17 cellular contexts compared by ENCODE assay signal in the genomic region with DNA sequence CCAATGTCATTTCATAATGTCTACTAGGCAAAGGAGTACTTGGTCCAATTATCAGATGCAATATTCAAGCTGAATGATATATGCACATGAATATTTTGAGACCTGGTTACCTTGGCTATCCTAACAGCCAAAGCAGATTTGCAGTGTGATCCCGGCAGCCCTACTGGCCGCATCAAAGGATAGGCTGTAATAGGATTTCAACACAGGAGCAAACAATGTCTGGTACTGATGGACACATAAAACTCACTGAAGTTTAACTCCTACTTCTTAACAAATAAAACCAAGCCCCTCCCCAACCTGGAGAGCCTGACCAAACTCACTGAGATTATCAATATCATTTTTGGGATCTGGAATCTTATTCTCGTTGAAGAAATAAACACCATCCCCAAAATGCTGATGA.
A peak's percentile ranks its signal among the peaks of the same experiment; 100 is the strongest.
DNase-seq lines count a peak whose midpoint lies in the region; ATAC-seq and TF ChIP-seq lines count a peak whose summit lies in the region.
"Had no signal": no experiment of that assay in that cellular context is flagged by ENCODE, and none has a peak within 500 bp of the region (broad histone marks: within the 10 kb centered on the region; RNA-seq: fewer than 3 reads in every experiment).

No MANE protein-coding gene starts in this region.

- intact Hi-C loops in natural killer cell (cut with micrococcal nuclease): no loop called here

- peaks cover 0 to 2% of the 10 kb centered on the region in 2 experiments for H3K4me1 ChIP-seq in trophoblast cell (ENCODE audit: control insufficient read depth in 1 of 2, insufficient read depth in 2 of 2, low read length in 2 of 2)

- H3K36me3 ChIP-seq in SU-DHL-6 (ENCODE audit: low read length): no peaks in the 10 kb centered on the region
- no peaks in the 10 kb centered on the region for H3K36me3 ChIP-seq in trophoblast cell (ENCODE audit: control insufficient read depth in 1 of 2, insufficient read depth in 2 of 2, low read length in 2 of 2)
- H3K36me3 ChIP-seq: lower lobe of right lung had no signal

- H2AFZ ChIP-seq in SU-DHL-6 (ENCODE audit: low read depth, low read length, severe bottlenecking) (no peak overlapping the region), trophoblast cell (ENCODE audit: insufficient read depth, low read length, poor library complexity) (no peak overlapping the region)

- H4K8ac ChIP-seq in trophoblast cell (ENCODE audit: low read depth, low read length): no peak overlapping the region

- H3K4me1 Mint-ChIP-seq in natural killer cell (peaks cover 74 to 77% of the 10 kb centered on the region in 2 donors), immature natural killer cell (peaks cover 79 to 88% of the 10 kb centered on the region in 2 donors)
- H3K4me1 Mint-ChIP-seq in natural killer cell treated with Interleukin-12 subunit alpha and Interleukin-12 subunit beta and Interleukin-15 and Interleukin-18, amount 100 ng/mL, for 72 hours (ENCODE audit: low read depth in 2 of 2): peaks cover 57 to 61% of the 10 kb centered on the region in 2 donors

- no peak overlapping the region for H4K12ac ChIP-seq in trophoblast cell (ENCODE audit: low read depth, low read length)

- no peak overlapping the region for H2BK5ac ChIP-seq in trophoblast cell (ENCODE audit: low read depth, low read length, poor library complexity)

- H4K91ac ChIP-seq in trophoblast cell (ENCODE audit: low read depth, low read length): no peak overlapping the region

- H2BK12ac ChIP-seq in trophoblast cell (ENCODE audit: low read length): no peak overlapping the region

- no peaks in the 10 kb centered on the region for H3K36me3 Mint-ChIP-seq in natural killer cell
- no peaks in the 10 kb centered on the region for H3K36me3 Mint-ChIP-seq in natural killer cell treated with Interleukin-12 subunit alpha and Interleukin-12 subunit beta and Interleukin-15 and Interleukin-18, amount 100 ng/mL, for 72 hours
- H3K36me3 Mint-ChIP-seq in immature natural killer cell: peaks cover 0 to 4% (median 0%) of the 10 kb centered on the region in 3 donors

- no peak overlapping the region for H2AK5ac ChIP-seq in trophoblast cell (ENCODE audit: low read length)

- H3K4ac ChIP-seq in trophoblast cell (ENCODE audit: low read depth, low read length): no peak overlapping the region

- no peak overlapping the region for H2BK120ac ChIP-seq in trophoblast cell (ENCODE audit: insufficient read depth, low read length, poor library complexity)

- no peaks in the 10 kb centered on the region for H3K27me3 Mint-ChIP-seq in natural killer cell (ENCODE audit: low read depth in 2 of 2)
- no peaks in the 10 kb centered on the region for H3K27me3 Mint-ChIP-seq in natural killer cell treated with Interleukin-12 subunit alpha and Interleukin-12 subunit beta and Interleukin-15 and Interleukin-18, amount 100 ng/mL, for 72 hours
- no peaks in the 10 kb centered on the region for H3K27me3 Mint-ChIP-seq in immature natural killer cell (ENCODE audit: low read depth in 3 of 3)

- H3K4me2 ChIP-seq in SU-DHL-6 (ENCODE audit: low read depth, low read length, poor library complexity, severe bottlenecking) (peak overlapping the region; percentile 38), trophoblast cell (ENCODE audit: low read length) (no peak overlapping the region)

- no CpG with 5 or more reads among the region's 3 CpGs for WGBS in trophoblast cell (ENCODE audit: extremely low coverage, insufficient coverage, insufficient read length)

- H4K20me1 ChIP-seq in SU-DHL-6 (ENCODE audit: low read depth, low read length): no peaks in the 10 kb centered on the region

- H3K9me3 Mint-ChIP-seq in natural killer cell: no peaks in the 10 kb centered on the region
- H3K9me3 Mint-ChIP-seq in natural killer cell treated with Interleukin-12 subunit alpha and Interleukin-12 subunit beta and Interleukin-15 and Interleukin-18, amount 100 ng/mL, for 72 hours: peaks cover 2% of the 10 kb centered on the region
- no peaks in the 10 kb centered on the region for H3K9me3 Mint-ChIP-seq in immature natural killer cell
- H3K9me3 Mint-ChIP-seq: HFFc6, nephron had no signal

- H3K4me3 ChIP-seq in SU-DHL-6 (ENCODE audit: insufficient read depth, low read length, poor library complexity, severe bottlenecking) (no peak overlapping the region), trophoblast cell (ENCODE audit: low read depth, low read length) (no peak overlapping the region)
- H3K4me3 ChIP-seq: body of pancreas, lower lobe of right lung had no signal

- no peaks in the 10 kb centered on the region for H3F3A ChIP-seq in SU-DHL-6 (ENCODE audit: insufficient read depth)

- no peaks in the 10 kb centered on the region for H3K79me1 ChIP-seq in trophoblast cell (ENCODE audit: low read length)

- ATAC-seq in natural killer cell: no peak
- ATAC-seq in natural killer cell treated with Interleukin-12 subunit alpha and Interleukin-12 subunit beta and Interleukin-15 and Interleukin-18, amount 100 ng/mL, for 72 hours: no peak
- no peak for ATAC-seq in GM18909 (IDR thresholded peaks at IDR 0.05; ENCODE audit: poor library complexity, unreplicated experiment)
- no peak for ATAC-seq in GM18517 (IDR thresholded peaks at IDR 0.05; ENCODE audit: unreplicated experiment)
- ATAC-seq: body of pancreas had no signal

- no peak overlapping the region for H3K9ac ChIP-seq in SU-DHL-6 (ENCODE audit: low read length)
- no peak overlapping the region for H3K9ac ChIP-seq in trophoblast cell (ENCODE audit: low read length)

- H3K4me3 Mint-ChIP-seq in natural killer cell (no peak overlapping the region), immature natural killer cell (peak overlapping the region in 2 of 5 donors; percentile 20 to 43)
- no peak overlapping the region for H3K4me3 Mint-ChIP-seq in natural killer cell treated with Interleukin-12 subunit alpha and Interleukin-12 subunit beta and Interleukin-15 and Interleukin-18, amount 100 ng/mL, for 72 hours
- H3K4me3 Mint-ChIP-seq: HFFc6, nephron had no signal

- H3K23ac ChIP-seq in trophoblast cell (ENCODE audit: low read length): no peak overlapping the region

- no peak for TF ChIP-seq CTCF in natural killer cell (IDR thresholded peaks at IDR 0.05)
- TF ChIP-seq CTCF in SU-DHL-6 (IDR thresholded peaks at IDR 0.05; ENCODE audit: insufficient read depth, low read length, poor library complexity, severe bottlenecking): no peak

- H3K27ac Mint-ChIP-seq in natural killer cell (peak overlapping the region; percentile 85 to 92), immature natural killer cell (peak overlapping the region; percentile 34 to 98 (median 94))
- peak overlapping the region in 1 of 2 donors; percentile 57 for H3K27ac Mint-ChIP-seq in natural killer cell treated with Interleukin-12 subunit alpha and Interleukin-12 subunit beta and Interleukin-15 and Interleukin-18, amount 100 ng/mL, for 72 hours
- H3K27ac Mint-ChIP-seq: HFFc6 had no signal

- no peak overlapping the region for H3K14ac ChIP-seq in trophoblast cell (ENCODE audit: low read length)

- no peaks in the 10 kb centered on the region for H3K9me3 ChIP-seq in SU-DHL-6 (ENCODE audit: insufficient read depth, low read length)
- H3K9me3 ChIP-seq in trophoblast cell (ENCODE audit: insufficient read depth, low read depth, low read length): no peaks in the 10 kb centered on the region
- H3K9me3 ChIP-seq: body of pancreas, lower lobe of right lung had no signal

- no peak for DNase-seq in natural killer cell
- no peak for DNase-seq in natural killer cell treated with Interleukin-12 subunit alpha and Interleukin-12 subunit beta and Interleukin-15 and Interleukin-18, amount 100 ng/mL, for 72 hours (ENCODE audit: low spot score)
- DNase-seq in immature natural killer cell: no peak
- no peak for DNase-seq in hypothalamus (lab: John Stamatoyannopoulos, UW)
- no peak for DNase-seq in trophoblast cell
- DNase-seq: activated CD4-positive, alpha-beta T cell treated with anti-CD3 and anti-CD28 coated beads, Interleukin-2, amount 50 U/mL, for 48 hours; activated effector memory CD4-positive, alpha-beta T cell treated with anti-CD3 and anti-CD28 coated beads, Interleukin-2, amount 50 U/mL, for 16 hours; HFFc6; lower lobe of right lung; NCI-H1092; NCI-H2081 treated with DMSO at 0.1 percent for 48 hours; NCI-H524 treated with DMSO at 0.1 percent for 48 hours had no signal

- H3K27ac ChIP-seq in SU-DHL-6 (ENCODE audit: low read depth, low read length) (no peak overlapping the region), trophoblast cell (ENCODE audit: low read depth, low read length) (no peak overlapping the region)
- H3K27ac ChIP-seq: body of pancreas had no signal

- no peaks in the 10 kb centered on the region for H3K9me2 ChIP-seq in SU-DHL-6 (replicated peaks; ENCODE audit: insufficient read depth, low read length)

- no peak overlapping the region for H3K18ac ChIP-seq in trophoblast cell (ENCODE audit: low read length)

- H3K79me2 ChIP-seq in SU-DHL-6 (ENCODE audit: insufficient read depth, low read length) (no peaks in the 10 kb centered on the region), trophoblast cell (ENCODE audit: control insufficient read depth, insufficient read depth, low read length, poor library complexity) (no peaks in the 10 kb centered on the region)

- no peaks in the 10 kb centered on the region for H3K27me3 ChIP-seq in SU-DHL-6 (ENCODE audit: low read length)
- H3K27me3 ChIP-seq in trophoblast cell (ENCODE audit: insufficient read depth, low read length): no peaks in the 10 kb centered on the region
- H3K27me3 ChIP-seq: body of pancreas had no signal
